ENCODE assay signal across 29 cellular contexts in genomic region chr9:94891183-94891582, GRCh38.
"Had no signal": no experiment of that assay in that cellular context is flagged by ENCODE, and none has a peak within 500 bp of the region (broad histone marks: within the 10 kb centered on the region; RNA-seq: fewer than 3 reads in every experiment).

No MANE protein-coding gene starts in this region.

- H3K4me1 ChIP-seq: colonic mucosa, esophagus muscularis mucosa, gastrocnemius medialis had no signal

- H3K27ac ChIP-seq: colonic mucosa, coronary artery, dorsolateral prefrontal cortex, epithelial cell of prostate, esophagus muscularis mucosa, esophagus squamous epithelium, foreskin keratinocyte, gastrocnemius medialis, gastroesophageal sphincter, heart left ventricle, heart right ventricle, hepatocyte had no signal

- H3K27me3 Mint-ChIP-seq: dendritic cell treated with granulocyte-macrophage colony-stimulating factor and Interleukin-4, amounts not matched to agents 40 ng/mL and 50 ng/mL, for 4 days; effector memory CD8-positive, alpha-beta T cell had no signal

- H3K27me3 ChIP-seq: colonic mucosa, dorsolateral prefrontal cortex, esophagus muscularis mucosa, esophagus squamous epithelium, foreskin keratinocyte, gastrocnemius medialis, gastroesophageal sphincter, heart left ventricle, heart right ventricle, hepatocyte had no signal

- DNase-seq: colonic mucosa; cortex of kidney; dermis blood vessel endothelial cell; dorsolateral prefrontal cortex; effector CD4-positive, alpha-beta T cell; effector CD8-positive, alpha-beta T cell; effector memory CD4-positive, alpha-beta T cell; effector memory CD8-positive, alpha-beta T cell; endodermal cell; erythroblast; esophagus squamous epithelium; foreskin fibroblast; foreskin keratinocyte; foreskin melanocyte; gastrocnemius medialis; glutamatergic neuron; head of caudate nucleus; heart left ventricle; heart right ventricle had no signal

- H3K9me3 Mint-ChIP-seq: effector memory CD8-positive, alpha-beta T cell had no signal

- H3K4me1 Mint-ChIP-seq: endodermal cell had no signal

- ATAC-seq: effector memory CD8-positive, alpha-beta T cell; foreskin keratinocyte; gastrocnemius medialis; gastroesophageal sphincter; heart left ventricle; heart right ventricle had no signal

- H2AFZ ChIP-seq: hepatocyte had no signal

- H3K4me3 Mint-ChIP-seq: dendritic cell treated with granulocyte-macrophage colony-stimulating factor and Interleukin-4, amounts not matched to agents 40 ng/mL and 50 ng/mL, for 4 days; effector memory CD8-positive, alpha-beta T cell; endodermal cell had no signal

- H3K4me3 ChIP-seq: colonic mucosa, coronary artery, dorsolateral prefrontal cortex, esophagus muscularis mucosa, esophagus squamous epithelium, gastrocnemius medialis, gastroesophageal sphincter, heart left ventricle, heart right ventricle, hepatocyte had no signal

- H3K4me2 ChIP-seq: hepatocyte had no signal

- H3K27ac Mint-ChIP-seq: dendritic cell treated with granulocyte-macrophage colony-stimulating factor and Interleukin-4, amounts not matched to agents 40 ng/mL and 50 ng/mL, for 4 days; effector memory CD8-positive, alpha-beta T cell; endodermal cell had no signal

- H3K9me3 ChIP-seq: colonic mucosa, gastrocnemius medialis, gastroesophageal sphincter had no signal

- H3K36me3 ChIP-seq: colonic mucosa, esophagus muscularis mucosa, gastrocnemius medialis, gastroesophageal sphincter, heart left ventricle, heart right ventricle had no signal

- FAIRE-seq: colon, endometrium, endothelial cell of umbilical vein, frontal cortex had no signal
